ENCODE assay signal across 9 cellular contexts in genomic region chr12:27627123-27627835, GRCh38.
DNase-seq lines count a peak whose midpoint lies in the region; ATAC-seq and TF ChIP-seq lines count a peak whose summit lies in the region.
"Had no signal": no experiment of that assay in that cellular context is flagged by ENCODE, and none has a peak within 500 bp of the region (broad histone marks: within the 10 kb centered on the region; RNA-seq: fewer than 3 reads in every experiment).

No MANE protein-coding gene starts in this region.

- H2AFZ ChIP-seq in IMR-90 (replicated peaks; ENCODE audit: low read length, poor library complexity) (no peak overlapping the region), Karpas-422 (ENCODE audit: low read length) (no peak overlapping the region)

- H3K23ac ChIP-seq in IMR-90 (ENCODE audit: low read depth, low read length), result no peak overlapping the region; the same call in 1 of the 2 replicates

- no peak overlapping the region; the same call in 1 of the 2 replicates for H4K5ac ChIP-seq in IMR-90 (ENCODE audit: low read depth, low read length)

- H2AK5ac ChIP-seq in IMR-90 (ENCODE audit: low read depth, low read length), result no peak overlapping the region

- no peak for TF ChIP-seq RAD21 in IMR-90 (IDR thresholded peaks at IDR 0.05; ENCODE audit: low read length)

- peaks cover 22 to 54% of the 10 kb centered on the region in 2 experiments for H3K79me1 ChIP-seq in IMR-90 (ENCODE audit: low read depth in 1 of 2, low read length in 2 of 2)

- no peak for TF ChIP-seq POLR2A in IMR-90 (IDR thresholded peaks at IDR 0.05; ENCODE audit: low read depth, low read length)

- H3K36me3 ChIP-seq in IMR-90 (ENCODE audit: control insufficient read depth, insufficient read depth, low read length), result no peaks in the 10 kb centered on the region
- no peaks in the 10 kb centered on the region for H3K36me3 ChIP-seq in skeletal muscle satellite cell (ENCODE audit: insufficient read depth, low read length)
- no peaks in the 10 kb centered on the region for H3K36me3 ChIP-seq in Karpas-422 (ENCODE audit: insufficient read depth, low read length)
- H3K36me3 ChIP-seq: SJSA1 had no signal

- in situ Hi-C loops in IMR-90 (cut with MboI; ENCODE audit: low sequenced_read_pairs), result no loop called here

- 0 out of 2 replicates have a peak, but pooled peaks cover 4% of the 10 kb centered on the region for H4K20me1 ChIP-seq in IMR-90 (ENCODE audit: insufficient read depth, low read length)
- H4K20me1 ChIP-seq in Karpas-422 (ENCODE audit: insufficient read depth, low read depth, low read length), result no peaks in the 10 kb centered on the region

- H2BK20ac ChIP-seq in IMR-90 (ENCODE audit: low read depth, low read length), result no peak overlapping the region

- dilution Hi-C loops in IMR-90 (cut with HindIII; ENCODE audit: low sequenced_read_pairs, unreplicated experiment), result no loop called here

- H2BK5ac ChIP-seq in IMR-90 (ENCODE audit: low read depth, low read length, poor library complexity, severe bottlenecking), result peak overlapping the region; percentile 70

- H3K79me2 ChIP-seq in Karpas-422 (ENCODE audit: low read length), result no peaks in the 10 kb centered on the region

- H3K14ac ChIP-seq in IMR-90 (replicated peaks; ENCODE audit: low read depth, low read length), result no peak overlapping the region

- WGBS in IMR-90 (ENCODE audit: extremely low coverage in 2 of 2, insufficient read length in 1 of 2), 2 experiments, result no CpG with 5 or more reads among the region's 7 CpGs

- CTCF ChIA-PET in IMR-90 (lab: Yijun Ruan, JAX), result interaction anchor here (0.5 to 0.6 kb wide), 2 partner anchors 286 to 794 kb away, joined by 4 read pairs; partner anchors contain the start of gene ITPR2

- H3K27ac ChIP-seq in IMR-90 (ENCODE audit: insufficient read depth, low read length) (peak overlapping the region; percentile 4; the same call in 1 of the 2 replicates), Karpas-422 (ENCODE audit: low read length) (no peak overlapping the region)
- H3K27ac ChIP-seq: SJSA1 had no signal

- H3K9me1 ChIP-seq in IMR-90 (ENCODE audit: insufficient read depth, low read length), result peaks cover 14% of the 10 kb centered on the region

- H2BK15ac ChIP-seq in IMR-90 (ENCODE audit: low read depth, low read length), result no peak overlapping the region

- H3K9me3 ChIP-seq in IMR-90 (ENCODE audit: control insufficient read depth, insufficient read depth, low read length) (no peaks in the 10 kb centered on the region), skeletal muscle satellite cell (replicated peaks; ENCODE audit: low read length) (no peaks in the 10 kb centered on the region), Karpas-422 (ENCODE audit: low read length) (no peaks in the 10 kb centered on the region)
- H3K9me3 ChIP-seq: SJSA1 had no signal

- no peak overlapping the region for H2AK9ac ChIP-seq in IMR-90 (replicated peaks; ENCODE audit: low read depth, low read length, poor library complexity)

- H3K4ac ChIP-seq in IMR-90 (ENCODE audit: low read depth, low read length), result no peak overlapping the region

- peak overlapping the region; percentile 86 for H3K4me2 ChIP-seq in IMR-90 (ENCODE audit: low read depth, low read length)
- H3K4me2 ChIP-seq in skeletal muscle satellite cell (ENCODE audit: low read length), result peak overlapping the region; percentile 72
- H3K4me2 ChIP-seq in Karpas-422 (ENCODE audit: low read depth, low read length, poor library complexity, severe bottlenecking), result no peak overlapping the region

- no peak for TF ChIP-seq CTCF in IMR-90 (conservative IDR thresholded peaks at IDR 0.05; ENCODE audit: low read depth, low read length)

- H3K9ac ChIP-seq in IMR-90 (ENCODE audit: low read depth, low read length), result no peak overlapping the region
- H3K9ac ChIP-seq in skeletal muscle satellite cell (ENCODE audit: low read depth, low read length), result peak overlapping the region; percentile 77
- H3K9ac ChIP-seq in Karpas-422 (ENCODE audit: low read length), result no peak overlapping the region

- POLR2A ChIA-PET in IMR-90 (lab: Charles Lee; ENCODE audit: unreplicated experiment), result no interaction called here

- no peak overlapping the region for H4K8ac ChIP-seq in IMR-90 (ENCODE audit: low read depth in 2 of 2, low read length in 2 of 2)

- DNase-seq in IMR-90, result peak; percentile 79
- peak; percentile 66 for DNase-seq in dedifferentiated amniotic fluid mesenchymal stem cell (ENCODE audit: extremely low spot score)
- DNase-seq in nucleus accumbens (lab: John Stamatoyannopoulos, UW), result no peak
- DNase-seq in Karpas-422, result no peak
- no peak for DNase-seq in NCI-H446 treated with DMSO at 0.1 percent for 48 hours (lab: John Stamatoyannopoulos, UW)
- DNase-seq in NCI-H524 treated with DMSO at 0.1 percent for 48 hours (lab: John Stamatoyannopoulos, UW), result no peak

- H3K27me3 ChIP-seq in IMR-90 (ENCODE audit: control insufficient read depth, insufficient read depth, low read length) (no peaks in the 10 kb centered on the region), skeletal muscle satellite cell (ENCODE audit: control insufficient read depth, insufficient read depth, low read length) (no peaks in the 10 kb centered on the region), Karpas-422 (ENCODE audit: low read length) (no peaks in the 10 kb centered on the region)
- H3K27me3 ChIP-seq: SJSA1 had no signal

- ATAC-seq in GM18907 (IDR thresholded peaks at IDR 0.05; ENCODE audit: unreplicated experiment) (peak; percentile 81), IMR-90 (ENCODE audit: low read depth) (peak; percentile 57)

- no peak overlapping the region for H3K56ac ChIP-seq in IMR-90 (ENCODE audit: extremely low read depth, insufficient read depth, low read length)

- no peak overlapping the region for H2BK120ac ChIP-seq in IMR-90 (ENCODE audit: low read depth, low read length)

- BruUV-seq in IMR-90 (replicated peaks; lab: Mats Ljungman, UMichigan), result no TSS peak

- no peak overlapping the region for H3K4me3 ChIP-seq in IMR-90 (ENCODE audit: insufficient read depth, low read depth, low read length)
- peak overlapping the region; percentile 25 for H3K4me3 ChIP-seq in skeletal muscle satellite cell (ENCODE audit: low read length)
- no peak overlapping the region for H3K4me3 ChIP-seq in Karpas-422 (ENCODE audit: low read length)
- H3K4me3 ChIP-seq: SJSA1 had no signal

- H3K18ac ChIP-seq in IMR-90 (ENCODE audit: low read depth, low read length), result no peak overlapping the region

- no peak overlapping the region for H4K91ac ChIP-seq in IMR-90 (ENCODE audit: insufficient read depth, low read depth, low read length)

- H3K9me2 ChIP-seq in Karpas-422 (replicated peaks; ENCODE audit: insufficient read depth, low read length), result no peaks in the 10 kb centered on the region

- peaks cover 10% of the 10 kb centered on the region for H3K4me1 ChIP-seq in IMR-90 (ENCODE audit: control insufficient read depth, insufficient read depth, low read length)
- peaks cover 76% of the 10 kb centered on the region for H3K4me1 ChIP-seq in skeletal muscle satellite cell (ENCODE audit: control insufficient read depth, insufficient read depth, low read length)
- no peaks in the 10 kb centered on the region for H3K4me1 ChIP-seq in Karpas-422 (ENCODE audit: low read length)

- intact Hi-C loops in IMR-90 (cut with micrococcal nuclease), result no loop called here

TF ChIP-seq in IMR-90, 13 proteins besides CTCF, POLR2A, EP300 and RAD21:
- TF ChIP-seq CEBPB (IDR thresholded peaks at IDR 0.05; ENCODE audit: low read depth, low read length) (peak; percentile 99), NFE2L2 (IDR thresholded peaks at IDR 0.05; ENCODE audit: low read depth, low read length) (no peak)

Comparison
In these comparisons a context has a peak if more than half of its experiments do, and no peak if none do; other contexts are left out.
1. DNase-seq: peak in IMR-90 (single experiment) and dedifferentiated amniotic fluid mesenchymal stem cell (single experiment); none in nucleus accumbens (0 of 56), Karpas-422 (single experiment), NCI-H446 treated with DMSO at 0.1 percent for 48 hours (single experiment) and NCI-H524 treated with DMSO at 0.1 percent for 48 hours (single experiment).